33 cellular contexts compared by ENCODE assay signal in the genomic region with DNA sequence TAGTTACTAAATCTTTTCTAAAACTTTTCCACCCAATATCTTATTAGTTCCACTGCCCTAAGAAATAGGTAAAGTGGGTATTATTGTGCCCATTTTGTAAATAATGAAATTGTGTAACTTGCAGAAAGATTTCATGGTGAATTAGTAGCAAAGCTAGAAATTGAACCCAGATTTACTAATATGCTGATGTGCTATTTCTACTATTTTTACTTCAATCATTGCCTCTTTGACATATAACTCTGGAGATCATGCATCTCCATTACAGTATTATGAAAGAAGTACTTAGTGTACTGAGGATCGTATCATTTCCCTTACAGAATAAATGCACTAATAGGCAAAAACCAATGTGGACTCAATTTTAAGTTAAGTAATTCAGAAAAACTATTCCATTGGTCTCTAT.
"Had no signal": no experiment of that assay in that cellular context is flagged by ENCODE, and none has a peak within 500 bp of the region (broad histone marks: within the 10 kb centered on the region; RNA-seq: fewer than 3 reads in every experiment).

No MANE protein-coding gene starts in this region.

- H3K4me3 Mint-ChIP-seq: activated B cell treated with CpG ODN at 0.5 μM for 24 hours; activated CD4-positive, alpha-beta memory T cell treated with anti-CD3 and anti-CD28 coated beads for 36 hours; activated naive CD4-positive, alpha-beta T cell treated with anti-CD3 and anti-CD28 coated beads for 36 hours; activated T-cell treated with anti-CD3 and anti-CD28 coated beads, Interleukin-2, amount 50 U/mL, for 4 hours; activated T-helper 1 cell treated with anti-CD3 and anti-CD28 coated beads, Interleukin-12 subunit alpha, Interleukin-12 subunit beta, Interleukin-2, Interleukin-4 antibody, amounts not matched to agents 30 ng/mL and 10 ng/mL and 1 ng/mL, durations not matched to agents 14 hours and 24 hours and 36 hours; brain had no signal

- H3K27me3 Mint-ChIP-seq: activated B cell treated with CpG ODN at 0.5 μM for 24 hours; activated CD4-positive, alpha-beta memory T cell treated with anti-CD3 and anti-CD28 coated beads for 36 hours had no signal

- ATAC-seq: activated naive CD4-positive, alpha-beta T cell treated with anti-CD3 and anti-CD28 coated beads, Interleukin-2, amount 50 U/mL, for 72 hours; activated T-cell treated with anti-CD3 and anti-CD28 coated beads, Interleukin-2, amount 50 U/mL, for 4 hours; Panc1 had no signal

- H3K27ac ChIP-seq: adrenal gland, VCaP had no signal

- DNase-seq: activated B cell treated with CpG ODN at 0.5 μM for 24 hours; activated CD4-positive, alpha-beta memory T cell treated with anti-CD3 and anti-CD28 coated beads for 36 hours; activated CD4-positive, alpha-beta T cell treated with anti-CD3 and anti-CD28 coated beads for 4 hours; activated CD4-positive, alpha-beta T cell treated with anti-CD3 and anti-CD28 coated beads, Interleukin-2, amount 50 U/mL, for 1 hour; activated CD4-positive, CD25-positive, alpha-beta regulatory T cell treated with anti-CD3 and anti-CD28 coated beads, Interleukin-2, amount 50 U/mL, for 72 hours; activated CD8-positive, alpha-beta memory T cell treated with anti-CD3 and anti-CD28 coated beads, Interleukin-2, amount 50 U/mL, for 4 hours; activated gamma-delta T cell treated with Interleukin-2 at 50 U/mL for 16 hours; activated naive CD4-positive, alpha-beta T cell treated with anti-CD3 and anti-CD28 coated beads for 36 hours; activated T-cell treated with anti-CD3 and anti-CD28 coated beads for 4 hours; activated T-cell treated with anti-CD3 and anti-CD28 coated beads, Interleukin-2, amount 50 U/mL, for 4 hours; adrenal gland; central memory CD4-positive, alpha-beta T cell; Karpas-422; NCI-H1105; NCI-H1417 treated with DMSO at 0.1 percent for 48 hours; NCI-H187 treated with DMSO at 0.1 percent for 48 hours; NCI-H2081; NCI-H2171 treated with DMSO at 0.1 percent for 48 hours; NCI-H2227 treated with DMSO at 0.1 percent for 48 hours; NCI-H446; NCI-H510A treated with DMSO at 0.1 percent for 48 hours; NCI-H526 treated with DMSO at 0.1 percent for 48 hours; NCI-H774; SHP77; SW 1271; T-helper 1 cell; T-helper 2 cell; T-helper 9 cell had no signal

- H3K9me3 Mint-ChIP-seq: activated T-helper 1 cell treated with anti-CD3 and anti-CD28 coated beads, Interleukin-12 subunit alpha, Interleukin-12 subunit beta, Interleukin-2, Interleukin-4 antibody, amounts not matched to agents 30 ng/mL and 10 ng/mL and 1 ng/mL, durations not matched to agents 14 hours and 24 hours and 36 hours had no signal

- H3K4me3 ChIP-seq: adrenal gland had no signal

- H3K27me3 ChIP-seq: adrenal gland had no signal

- H3K9me3 ChIP-seq: adrenal gland had no signal

- H3K4me1 Mint-ChIP-seq: activated B cell treated with CpG ODN at 0.5 μM for 24 hours had no signal

- H3K27ac Mint-ChIP-seq: activated B cell treated with CpG ODN at 0.5 μM for 24 hours; activated CD4-positive, alpha-beta memory T cell treated with anti-CD3 and anti-CD28 coated beads for 36 hours; activated naive CD4-positive, alpha-beta T cell treated with anti-CD3 and anti-CD28 coated beads for 36 hours; activated naive CD4-positive, alpha-beta T cell treated with anti-CD3 and anti-CD28 coated beads, Interleukin-2, amount 50 U/mL, for 72 hours; activated T-helper 1 cell treated with anti-CD3 and anti-CD28 coated beads, Interleukin-12 subunit alpha, Interleukin-12 subunit beta, Interleukin-2, Interleukin-4 antibody, amounts not matched to agents 30 ng/mL and 10 ng/mL and 1 ng/mL, durations not matched to agents 14 hours and 24 hours and 36 hours had no signal

- H3K36me3 ChIP-seq: adrenal gland had no signal
